Comparison of ENCODE assay signal across 30 cellular contexts in the genomic region with DNA sequence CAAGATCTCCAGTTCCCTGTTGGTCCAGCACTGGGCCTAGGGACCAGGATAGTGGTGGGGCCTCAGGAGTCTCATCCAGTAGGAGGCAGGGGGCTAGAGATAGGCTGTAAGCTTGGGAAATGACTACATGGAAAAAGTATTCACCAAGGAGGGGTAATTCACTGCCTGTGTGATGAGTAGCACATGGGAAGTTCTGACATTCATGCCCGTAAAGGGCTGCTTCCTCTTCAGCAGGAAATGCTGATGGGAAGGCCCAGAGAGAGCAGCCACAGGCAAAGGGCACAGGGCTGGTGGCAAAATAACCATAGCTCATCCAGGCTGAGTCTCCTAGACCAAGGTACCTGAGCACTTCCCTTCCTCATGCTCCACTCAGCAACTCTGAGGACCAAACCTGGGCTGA. TPM values are rescaled to one million over a fixed set of nuclear protein-coding genes. Genes with fewer than 3 reads are reported as not detected.
A peak's percentile ranks its signal among the peaks of the same experiment; 100 is the strongest.
DNase-seq lines count a peak whose midpoint lies in the region; ATAC-seq, FAIRE-seq and TF ChIP-seq lines count a peak whose summit lies in the region.
"Had no signal": no experiment of that assay in that cellular context is flagged by ENCODE, and none has a peak within 500 bp of the region (broad histone marks: within the 10 kb centered on the region; RNA-seq: fewer than 3 reads in every experiment).

No MANE protein-coding gene starts in this region.

- TF ChIP-seq CTCF in bronchial epithelial cell (IDR thresholded peaks at IDR 0.05; ENCODE audit: insufficient read depth, low read length, severe bottlenecking) (no peak), tibial artery (IDR thresholded peaks at IDR 0.05) (no peak)

- POLR2A ChIA-PET in T-cell (lab: Charles Lee), result no interaction called here

- no peaks in the 10 kb centered on the region for H3K9me3 ChIP-seq in tibial artery
- H3K9me3 ChIP-seq: ascending aorta, left lung, prostate gland, sigmoid colon had no signal

- no peak overlapping the region for H3K4me3 Mint-ChIP-seq in T-cell
- H3K4me3 Mint-ChIP-seq: activated naive CD8-positive, alpha-beta T cell; central memory CD8-positive, alpha-beta T cell; immature natural killer cell had no signal

- peak; percentile 88 for FAIRE-seq in bronchial epithelial cell (lab: Jason Lieb, UNC)

- no peaks in the 10 kb centered on the region for H3K4me1 Mint-ChIP-seq in T-cell
- H3K4me1 Mint-ChIP-seq: central memory CD8-positive, alpha-beta T cell; immature natural killer cell had no signal

- H3K4me1 ChIP-seq in tibial artery, result no peaks in the 10 kb centered on the region
- H3K4me1 ChIP-seq: ascending aorta, left lung, prostate gland, sigmoid colon had no signal

- no peaks in the 10 kb centered on the region for H3K27me3 ChIP-seq in bronchial epithelial cell (ENCODE audit: control insufficient read depth, insufficient read depth, low read length)
- no peaks in the 10 kb centered on the region for H3K27me3 ChIP-seq in tibial artery
- H3K27me3 ChIP-seq: ascending aorta, sigmoid colon had no signal

- H3K36me3 ChIP-seq in bronchial epithelial cell (ENCODE audit: control insufficient read depth, insufficient read depth, low read length) (no peaks in the 10 kb centered on the region), tibial artery (no peaks in the 10 kb centered on the region)
- H3K36me3 ChIP-seq: ascending aorta, left lung, prostate gland, sigmoid colon had no signal

- H3K27me3 Mint-ChIP-seq in T-cell, result peaks cover 2 to 4% of the 10 kb centered on the region in 2 donors
- H3K27me3 Mint-ChIP-seq: activated naive CD8-positive, alpha-beta T cell; central memory CD8-positive, alpha-beta T cell had no signal

- H3K4me3 ChIP-seq in bronchial epithelial cell (ENCODE audit: low read depth, low read length) (no peak overlapping the region), tibial artery (no peak overlapping the region)
- H3K4me3 ChIP-seq: ascending aorta, left lung, prostate gland, sigmoid colon had no signal

- H3K27ac ChIP-seq in tibial artery, result no peak overlapping the region
- H3K27ac ChIP-seq: ascending aorta, HL-60, left lung, prostate gland, sigmoid colon had no signal

- DNase-seq in Daoy (ENCODE audit: low read depth) (peak; percentile 41), M059J (ENCODE audit: low read depth) (peak; percentile 40), bronchial epithelial cell (ENCODE audit: low read depth) (peak; percentile 58), kidney tubule cell (ENCODE audit: low spot score) (peak; percentile 79), T-cell (no peak), middle frontal gyrus (ENCODE audit: extremely low spot score, low spot score) (no peak), tibial artery (no peak), cortex of kidney (lab: John Stamatoyannopoulos, UW) (no peak)
- DNase-seq: ACHN; DMS153; GDM1; immature natural killer cell; left lung; mesenchymal stem cell; NCI-H1417 treated with DMSO at 0.1 percent for 48 hours; NCI-H2081; NCI-H526; SHP77; sigmoid colon; stimulated activated CD4-positive, alpha-beta T cell treated with anti-CD3 and anti-CD28 coated beads, Interleukin-4, amount 100 ng/mL, for 24 hours; trophoblast cell had no signal

- ATAC-seq in T-cell (replicated peaks in 1 of 4), result no peak
- ATAC-seq: HCT116, left lung, Panc1 had no signal

- H3K9me3 Mint-ChIP-seq in T-cell, result no peaks in the 10 kb centered on the region
- H3K9me3 Mint-ChIP-seq: central memory CD8-positive, alpha-beta T cell had no signal

- intact Hi-C loops in tibial artery (cut with DNase I; ENCODE audit: low total_unique reads), result no loop called here

- no peak overlapping the region for H3K27ac Mint-ChIP-seq in T-cell
- H3K27ac Mint-ChIP-seq: activated naive CD8-positive, alpha-beta T cell; immature natural killer cell had no signal

- CTCF ChIA-PET in T-cell (lab: Charles Lee), result no interaction called here

- no peaks in the 10 kb centered on the region for H3K36me3 Mint-ChIP-seq in T-cell
- H3K36me3 Mint-ChIP-seq: activated naive CD8-positive, alpha-beta T cell; immature natural killer cell had no signal

RNA-seq across cellular contexts. Expression of gene FRRS1L, which starts 23.1 kb away (rescaled TPM):
- total RNA-seq in Daoy (2014; rRNA removed; shearing (Covaris generic)), result 0.03 TPM in 1 of 2 replicates, not detected in the other
- total RNA-seq in M059J (2014; rRNA removed; shearing (Covaris generic)), result 0.05 TPM in 2 replicates
- total RNA-seq in bronchial epithelial cell (under 0.01 TPM in 1 of 2 replicates, not detected in the other), T-cell (under 1 TPM in 1 of 5 donors, not detected in 4; 0.03 TPM)
- total RNA-seq: myocyte; T-helper 2 cell treated with Interferon-gamma antibody and Interleukin-4, amounts not matched to agents 100 ng/mL and 5 ng/mL, for 36 hours had no signal

Comparison
In these comparisons a context has a peak if more than half of its experiments do, and no peak if none do; other contexts are left out.
1. DNase-seq: peak in Daoy (single experiment), M059J (single experiment), bronchial epithelial cell (single experiment) and kidney tubule cell (single experiment); none in T-cell (0 of 34), middle frontal gyrus (single experiment), tibial artery (0 of 2) and cortex of kidney (single experiment).